26 cellular contexts compared by ENCODE assay signal in genomic region chr7:33964417-33965115, GRCh38. TPM values are rescaled to one million over a fixed set of nuclear protein-coding genes. Genes with fewer than 3 reads are reported as not detected.
DNase-seq lines count a peak whose midpoint lies in the region; ATAC-seq, FAIRE-seq and TF ChIP-seq lines count a peak whose summit lies in the region.
"Had no signal": no experiment of that assay in that cellular context is flagged by ENCODE, and none has a peak within 500 bp of the region (broad histone marks: within the 10 kb centered on the region; RNA-seq: fewer than 3 reads in every experiment).

No MANE protein-coding gene starts in this region.

- H3K27me3 Mint-ChIP-seq in effector memory CD8-positive, alpha-beta T cell, result peaks cover 0 to 14% of the 10 kb centered on the region in 2 donors
- H3K27me3 Mint-ChIP-seq: CD4-positive, CD25-positive, alpha-beta regulatory T cell had no signal

- H3K36me3 Mint-ChIP-seq in effector memory CD8-positive, alpha-beta T cell (ENCODE audit: insufficient read depth), result no peaks in the 10 kb centered on the region
- H3K36me3 Mint-ChIP-seq: CD4-positive, CD25-positive, alpha-beta regulatory T cell; natural killer cell treated with Interleukin-12 subunit alpha and Interleukin-12 subunit beta and Interleukin-15 and Interleukin-18, amount 100 ng/mL, for 72 hours; T-cell had no signal

- H3K4me1 Mint-ChIP-seq in effector memory CD8-positive, alpha-beta T cell (ENCODE audit: low read depth in 2 of 2), result no peaks in the 10 kb centered on the region
- H3K4me1 Mint-ChIP-seq: CD4-positive, CD25-positive, alpha-beta regulatory T cell; T-cell had no signal

- DNase-seq in G401 (ENCODE audit: low spot score), result peak; percentile 96
- DNase-seq in RCC 7860 (ENCODE audit: low spot score), result no peak
- peak in 1 of 2 donors; percentile 26 for DNase-seq in fibroblast of lung (ENCODE audit: low read depth in 2 of 2)
- DNase-seq in renal cortical epithelial cell (ENCODE audit: low read depth), result peak; percentile 53
- DNase-seq in mesenteric fat pad (ENCODE audit: low spot score), result no peak
- DNase-seq in effector memory CD8-positive, alpha-beta T cell, result no peak
- DNase-seq in NCI-H187 treated with DMSO at 0.1 percent for 48 hours (lab: John Stamatoyannopoulos, UW), result no peak
- DNase-seq: activated CD4-positive, alpha-beta T cell treated with anti-CD3 and anti-CD28 coated beads for 4 hours; activated naive CD4-positive, alpha-beta T cell treated with anti-CD3 and anti-CD28 coated beads, Interleukin-2, amount 50 U/mL, for 16 hours; activated T-cell treated with anti-CD3 and anti-CD28 coated beads, Interleukin-2, amount 50 U/mL, for 72 hours; CD4-positive, CD25-positive, alpha-beta regulatory T cell; effector memory CD4-positive, alpha-beta T cell; esophagus squamous epithelium; GF-D8; HCEC 1CT; left cardiac atrium; NCI-H1436; NCI-H2171; NCI-H69; pancreas; sigmoid colon; T-cell had no signal

- H3K4me3 ChIP-seq in fibroblast of lung (replicated peaks in 1 of 4; ENCODE audit: control extremely low read depth in 1 of 4, insufficient read depth in 1 of 4, low read depth in 3 of 4, low read length in 4 of 4), result peak overlapping the region in 1 of 4 experiments; percentile 8
- H3K4me3 ChIP-seq: esophagus squamous epithelium, pancreas, sigmoid colon, vagina had no signal

- H3K36me3 ChIP-seq in fibroblast of lung (ENCODE audit: control insufficient read depth, insufficient read depth, low read length), result no peaks in the 10 kb centered on the region
- H3K36me3 ChIP-seq: esophagus squamous epithelium, pancreas, sigmoid colon, vagina had no signal

- H3K79me2 ChIP-seq in fibroblast of lung (ENCODE audit: control insufficient read depth, insufficient read depth, low read length), result no peaks in the 10 kb centered on the region

- H3K4me1 ChIP-seq in fibroblast of lung (ENCODE audit: control insufficient read depth, extremely low read depth, insufficient read depth, low read length), result peaks cover 2% of the 10 kb centered on the region

- ATAC-seq in effector memory CD8-positive, alpha-beta T cell (replicated peaks), result no peak
- ATAC-seq: activated T-cell treated with anti-CD3 and anti-CD28 coated beads, Interleukin-2, amount 50 U/mL, for 72 hours; natural killer cell treated with Interleukin-12 subunit alpha and Interleukin-12 subunit beta and Interleukin-15 and Interleukin-18, amount 100 ng/mL, for 72 hours; T-cell had no signal

- peak; percentile 70 for FAIRE-seq in RCC 7860 (lab: Jason Lieb, UNC)
- FAIRE-seq: astrocyte, colon, pancreas had no signal

- H3K9me3 Mint-ChIP-seq in effector memory CD8-positive, alpha-beta T cell, result no peaks in the 10 kb centered on the region
- H3K9me3 Mint-ChIP-seq: natural killer cell treated with Interleukin-12 subunit alpha and Interleukin-12 subunit beta and Interleukin-15 and Interleukin-18, amount 100 ng/mL, for 72 hours; T-cell had no signal

- no peaks in the 10 kb centered on the region for H3K9me3 ChIP-seq in fibroblast of lung (ENCODE audit: control insufficient read depth, insufficient read depth, low read depth, low read length)
- H3K9me3 ChIP-seq: esophagus squamous epithelium, pancreas, sigmoid colon, vagina had no signal

- H4K20me1 ChIP-seq in fibroblast of lung (ENCODE audit: control insufficient read depth, extremely low read depth, insufficient read depth, low read length), result no peaks in the 10 kb centered on the region

- H3K27ac ChIP-seq in fibroblast of lung (ENCODE audit: insufficient read depth, low read length), result no peak overlapping the region
- H3K27ac ChIP-seq: esophagus squamous epithelium, pancreas, sigmoid colon, vagina had no signal

- no peaks in the 10 kb centered on the region for H3K27me3 ChIP-seq in fibroblast of lung (ENCODE audit: control insufficient read depth, insufficient read depth, low read length)
- H3K27me3 ChIP-seq: esophagus squamous epithelium, pancreas, sigmoid colon, vagina had no signal

- H3K4me3 Mint-ChIP-seq in effector memory CD8-positive, alpha-beta T cell, result no peak overlapping the region
- H3K4me3 Mint-ChIP-seq: activated T-cell treated with anti-CD3 and anti-CD28 coated beads, Interleukin-2, amount 50 U/mL, for 72 hours; CD4-positive, CD25-positive, alpha-beta regulatory T cell; natural killer cell treated with Interleukin-12 subunit alpha and Interleukin-12 subunit beta and Interleukin-15 and Interleukin-18, amount 100 ng/mL, for 72 hours; T-cell had no signal

- H3K9ac ChIP-seq in fibroblast of lung (ENCODE audit: insufficient read depth, low read length), result no peak overlapping the region

- no peak overlapping the region for H2AFZ ChIP-seq in fibroblast of lung (ENCODE audit: low read length)

- peak overlapping the region; percentile 51 for H3K4me2 ChIP-seq in fibroblast of lung (ENCODE audit: extremely low read depth, insufficient read depth, low read length)

- no peak for TF ChIP-seq CTCF in fibroblast of lung (conservative IDR thresholded peaks at IDR 0.05 in 1 of 2, IDR thresholded peaks at IDR 0.05 in 1 of 2; ENCODE audit: low read depth in 1 of 2, low read length in 2 of 2)

- in situ Hi-C loops in G401 (cut with HindIII; ENCODE audit: low sequenced_read_pairs), result no loop called here

- no peak overlapping the region for H3K27ac Mint-ChIP-seq in effector memory CD8-positive, alpha-beta T cell
- H3K27ac Mint-ChIP-seq: activated T-cell treated with anti-CD3 and anti-CD28 coated beads, Interleukin-2, amount 50 U/mL, for 72 hours; CD4-positive, CD25-positive, alpha-beta regulatory T cell; natural killer cell treated with Interleukin-12 subunit alpha and Interleukin-12 subunit beta and Interleukin-15 and Interleukin-18, amount 100 ng/mL, for 72 hours; T-cell had no signal

RNA-seq across cellular contexts. Expression of gene BMPER, which starts 59.2 kb away (rescaled TPM):
- not detected in 2 replicates for total RNA-seq in G401 (2014; rRNA removed; shearing (Covaris generic))
- total RNA-seq in fibroblast of lung (12.2 and 28.2 TPM in 2 replicates), renal cortical epithelial cell (0.35 TPM in 2 replicates), mesenteric fat pad (4.6 TPM)
- 9.8 and 15.9 TPM in 2 replicates for polyA plus RNA-seq in fibroblast of lung
- polyA plus RNA-seq in fibroblast of lung (2012), result 11.0 and 16.0 TPM in 2 replicates
- polyA minus RNA-seq in fibroblast of lung (ENCODE audit: low replicate concordance), result 7.3 and 11.3 TPM in 2 replicates
- total RNA-seq: CD4-positive, CD25-positive, alpha-beta regulatory T cell had no signal
- polyA plus RNA-seq: CD4-positive, CD25-positive, alpha-beta regulatory T cell had no signal

Comparison
In these comparisons a context has a peak if more than half of its experiments do, and no peak if none do; other contexts are left out.
1. DNase-seq: peak in G401 (single experiment) and renal cortical epithelial cell (single experiment); none in RCC 7860 (single experiment), mesenteric fat pad (single experiment), effector memory CD8-positive, alpha-beta T cell (0 of 3) and NCI-H187 treated with DMSO at 0.1 percent for 48 hours (single experiment).